Comparison of ENCODE assay signal across 8 cellular contexts in genomic region chr17:59219992-59220327, GRCh38.
DNase-seq lines count a peak whose midpoint lies in the region; ATAC-seq and TF ChIP-seq lines count a peak whose summit lies in the region.

No MANE protein-coding gene starts in this region.

- no peaks in the 10 kb centered on the region for H3K27me3 Mint-ChIP-seq in stimulated activated naive CD8-positive, alpha-beta T cell treated with anti-CD3 and anti-CD28 coated beads, Interleukin-15, amount 100 ng/mL, for 72 hours

- ATAC-seq in stimulated activated naive CD8-positive, alpha-beta T cell treated with anti-CD3 and anti-CD28 coated beads, Interleukin-15, amount 100 ng/mL, for 72 hours, result no peak
- ATAC-seq in HG02798 (IDR thresholded peaks at IDR 0.05; ENCODE audit: poor library complexity, unreplicated experiment), result no peak

- DNase-seq in NCI-H1092 treated with DMSO at 0.1 percent for 48 hours (lab: John Stamatoyannopoulos, UW) (peak; percentile 48), NCI-H1092 (lab: John Stamatoyannopoulos, UW) (no peak), NCI-H1436 (lab: John Stamatoyannopoulos, UW) (no peak)
- no peak for DNase-seq in stimulated activated naive CD8-positive, alpha-beta T cell treated with anti-CD3 and anti-CD28 coated beads, Interleukin-15, amount 100 ng/mL, for 72 hours
- DNase-seq in stimulated activated naive CD4-positive, alpha-beta T cell (lab: John Stamatoyannopoulos, UW), result no peak

- H3K4me1 Mint-ChIP-seq in stimulated activated naive CD8-positive, alpha-beta T cell treated with anti-CD3 and anti-CD28 coated beads, Interleukin-15, amount 100 ng/mL, for 72 hours, result peaks cover 18% of the 10 kb centered on the region

- peak overlapping the region in 1 of 2 donors; percentile 98 for H3K27ac Mint-ChIP-seq in stimulated activated naive CD8-positive, alpha-beta T cell treated with anti-CD3 and anti-CD28 coated beads, Interleukin-15, amount 100 ng/mL, for 72 hours

- H3K4me3 ChIP-seq in WI38 (ENCODE audit: low read depth, low read length) (peak overlapping the region; percentile 68), iPS-11a (ENCODE audit: low read depth, low read length) (peak overlapping the region; percentile 17)

- TF ChIP-seq CTCF in WI38 (IDR thresholded peaks at IDR 0.05; ENCODE audit: low read depth, low read length), result no peak

- H3K4me3 Mint-ChIP-seq in stimulated activated naive CD8-positive, alpha-beta T cell treated with anti-CD3 and anti-CD28 coated beads, Interleukin-15, amount 100 ng/mL, for 72 hours, result peak overlapping the region; percentile 97 to 99

- no peaks in the 10 kb centered on the region for H3K9me3 Mint-ChIP-seq in stimulated activated naive CD8-positive, alpha-beta T cell treated with anti-CD3 and anti-CD28 coated beads, Interleukin-15, amount 100 ng/mL, for 72 hours
